Comparison of ENCODE assay signal across 1 cellular context in genomic region chr18:76528477-76529432, GRCh38.
TF ChIP-seq lines count a peak whose summit lies in the region.

No MANE protein-coding gene starts in this region.

TF ChIP-seq in HepG2, 621 proteins besides CTCF, POLR2A, EP300 and RAD21 (continued from another document and continues in another):
- TF ChIP-seq, protein P1, sequence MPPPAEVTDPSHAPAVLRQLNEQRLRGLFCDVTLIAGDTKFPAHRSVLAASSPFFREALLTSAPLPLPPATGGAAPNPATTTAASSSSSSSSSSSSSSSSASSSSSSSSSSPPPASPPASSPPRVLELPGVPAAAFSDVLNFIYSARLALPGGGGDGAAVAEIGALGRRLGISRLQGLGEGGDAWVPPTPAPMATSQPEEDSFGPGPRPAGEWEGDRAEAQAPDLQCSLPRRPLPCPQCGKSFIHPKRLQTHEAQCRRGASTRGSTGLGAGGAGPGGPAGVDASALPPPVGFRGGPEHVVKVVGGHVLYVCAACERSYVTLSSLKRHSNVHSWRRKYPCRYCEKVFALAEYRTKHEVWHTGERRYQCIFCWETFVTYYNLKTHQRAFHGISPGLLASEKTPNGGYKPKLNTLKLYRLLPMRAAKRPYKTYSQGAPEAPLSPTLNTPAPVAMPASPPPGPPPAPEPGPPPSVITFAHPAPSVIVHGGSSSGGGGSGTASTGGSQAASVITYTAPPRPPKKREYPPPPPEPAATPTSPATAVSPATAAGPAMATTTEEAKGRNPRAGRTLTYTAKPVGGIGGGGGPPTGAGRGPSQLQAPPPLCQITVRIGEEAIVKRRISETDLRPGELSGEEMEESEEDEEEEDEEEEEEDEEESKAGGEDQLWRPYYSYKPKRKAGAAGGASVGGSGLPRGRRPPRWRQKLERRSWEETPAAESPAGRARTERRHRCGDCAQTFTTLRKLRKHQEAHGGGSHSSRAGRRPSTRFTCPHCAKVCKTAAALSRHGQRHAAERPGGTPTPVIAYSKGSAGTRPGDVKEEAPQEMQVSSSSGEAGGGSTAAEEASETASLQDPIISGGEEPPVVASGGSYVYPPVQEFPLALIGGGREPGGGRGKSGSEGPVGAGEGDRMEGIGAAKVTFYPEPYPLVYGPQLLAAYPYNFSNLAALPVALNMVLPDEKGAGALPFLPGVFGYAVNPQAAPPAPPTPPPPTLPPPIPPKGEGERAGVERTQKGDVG (CRISPR knock-in tag; IDR thresholded peaks at IDR 0.05; ENCODE audit: borderline replicate concordance): no peak; the same call in 1 of the 2 replicates
- no peak for TF ChIP-seq ZFY (CRISPR knock-in tag; IDR thresholded peaks at IDR 0.05)
- no peak for TF ChIP-seq NCOR1 (IDR thresholded peaks at IDR 0.05; ENCODE audit: borderline replicate concordance, low read length)
- no peak for TF ChIP-seq KAT8 (CRISPR knock-in tag; IDR thresholded peaks at IDR 0.05)
- TF ChIP-seq RARG (CRISPR knock-in tag; IDR thresholded peaks at IDR 0.05; ENCODE audit: low read depth): no peak
- TF ChIP-seq, protein P2, sequence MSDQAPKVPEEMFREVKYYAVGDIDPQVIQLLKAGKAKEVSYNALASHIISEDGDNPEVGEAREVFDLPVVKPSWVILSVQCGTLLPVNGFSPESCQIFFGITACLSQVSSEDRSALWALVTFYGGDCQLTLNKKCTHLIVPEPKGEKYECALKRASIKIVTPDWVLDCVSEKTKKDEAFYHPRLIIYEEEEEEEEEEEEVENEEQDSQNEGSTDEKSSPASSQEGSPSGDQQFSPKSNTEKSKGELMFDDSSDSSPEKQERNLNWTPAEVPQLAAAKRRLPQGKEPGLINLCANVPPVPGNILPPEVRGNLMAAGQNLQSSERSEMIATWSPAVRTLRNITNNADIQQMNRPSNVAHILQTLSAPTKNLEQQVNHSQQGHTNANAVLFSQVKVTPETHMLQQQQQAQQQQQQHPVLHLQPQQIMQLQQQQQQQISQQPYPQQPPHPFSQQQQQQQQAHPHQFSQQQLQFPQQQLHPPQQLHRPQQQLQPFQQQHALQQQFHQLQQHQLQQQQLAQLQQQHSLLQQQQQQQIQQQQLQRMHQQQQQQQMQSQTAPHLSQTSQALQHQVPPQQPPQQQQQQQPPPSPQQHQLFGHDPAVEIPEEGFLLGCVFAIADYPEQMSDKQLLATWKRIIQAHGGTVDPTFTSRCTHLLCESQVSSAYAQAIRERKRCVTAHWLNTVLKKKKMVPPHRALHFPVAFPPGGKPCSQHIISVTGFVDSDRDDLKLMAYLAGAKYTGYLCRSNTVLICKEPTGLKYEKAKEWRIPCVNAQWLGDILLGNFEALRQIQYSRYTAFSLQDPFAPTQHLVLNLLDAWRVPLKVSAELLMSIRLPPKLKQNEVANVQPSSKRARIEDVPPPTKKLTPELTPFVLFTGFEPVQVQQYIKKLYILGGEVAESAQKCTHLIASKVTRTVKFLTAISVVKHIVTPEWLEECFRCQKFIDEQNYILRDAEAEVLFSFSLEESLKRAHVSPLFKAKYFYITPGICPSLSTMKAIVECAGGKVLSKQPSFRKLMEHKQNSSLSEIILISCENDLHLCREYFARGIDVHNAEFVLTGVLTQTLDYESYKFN (CRISPR knock-in tag; conservative IDR thresholded peaks at IDR 0.05): peak; percentile 33; the same call in 1 of the 2 replicates
- TF ChIP-seq HNRNPL (IDR thresholded peaks at IDR 0.05; ENCODE audit: low read depth, low read length): no peak
- TF ChIP-seq NFIC (IDR thresholded peaks at IDR 0.05; ENCODE audit: low read length): no peak
- no peak for TF ChIP-seq SOX6 (IDR thresholded peaks at IDR 0.05)
- peak; percentile 70 for TF ChIP-seq SOX6 (CRISPR knock-in tag; IDR thresholded peaks at IDR 0.05)
- TF ChIP-seq FIP1L1 (IDR thresholded peaks at IDR 0.05; ENCODE audit: borderline replicate concordance, insufficient read depth, low read depth, low read length): no peak
- TF ChIP-seq, protein P3, sequence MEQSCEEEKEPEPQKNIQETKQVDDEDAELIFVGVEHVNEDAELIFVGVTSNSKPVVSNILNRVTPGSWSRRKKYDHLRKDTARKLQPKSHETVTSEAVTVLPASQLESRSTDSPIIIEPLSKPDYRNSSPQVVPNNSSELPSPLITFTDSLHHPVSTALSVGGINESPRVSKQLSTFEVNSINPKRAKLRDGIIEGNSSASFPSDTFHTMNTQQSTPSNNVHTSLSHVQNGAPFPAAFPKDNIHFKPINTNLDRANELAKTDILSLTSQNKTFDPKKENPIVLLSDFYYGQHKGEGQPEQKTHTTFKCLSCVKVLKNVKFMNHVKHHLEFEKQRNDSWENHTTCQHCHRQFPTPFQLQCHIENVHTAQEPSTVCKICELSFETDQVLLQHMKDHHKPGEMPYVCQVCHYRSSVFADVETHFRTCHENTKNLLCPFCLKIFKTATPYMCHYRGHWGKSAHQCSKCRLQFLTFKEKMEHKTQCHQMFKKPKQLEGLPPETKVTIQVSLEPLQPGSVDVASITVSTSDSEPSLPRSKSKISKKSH (CRISPR knock-in tag; IDR thresholded peaks at IDR 0.05; ENCODE audit: borderline replicate concordance): no peak
- TF ChIP-seq, protein P4, sequence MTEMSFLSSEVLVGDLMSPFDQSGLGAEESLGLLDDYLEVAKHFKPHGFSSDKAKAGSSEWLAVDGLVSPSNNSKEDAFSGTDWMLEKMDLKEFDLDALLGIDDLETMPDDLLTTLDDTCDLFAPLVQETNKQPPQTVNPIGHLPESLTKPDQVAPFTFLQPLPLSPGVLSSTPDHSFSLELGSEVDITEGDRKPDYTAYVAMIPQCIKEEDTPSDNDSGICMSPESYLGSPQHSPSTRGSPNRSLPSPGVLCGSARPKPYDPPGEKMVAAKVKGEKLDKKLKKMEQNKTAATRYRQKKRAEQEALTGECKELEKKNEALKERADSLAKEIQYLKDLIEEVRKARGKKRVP (CRISPR knock-in tag; IDR thresholded peaks at IDR 0.05): no peak
- TF ChIP-seq, protein P5, sequence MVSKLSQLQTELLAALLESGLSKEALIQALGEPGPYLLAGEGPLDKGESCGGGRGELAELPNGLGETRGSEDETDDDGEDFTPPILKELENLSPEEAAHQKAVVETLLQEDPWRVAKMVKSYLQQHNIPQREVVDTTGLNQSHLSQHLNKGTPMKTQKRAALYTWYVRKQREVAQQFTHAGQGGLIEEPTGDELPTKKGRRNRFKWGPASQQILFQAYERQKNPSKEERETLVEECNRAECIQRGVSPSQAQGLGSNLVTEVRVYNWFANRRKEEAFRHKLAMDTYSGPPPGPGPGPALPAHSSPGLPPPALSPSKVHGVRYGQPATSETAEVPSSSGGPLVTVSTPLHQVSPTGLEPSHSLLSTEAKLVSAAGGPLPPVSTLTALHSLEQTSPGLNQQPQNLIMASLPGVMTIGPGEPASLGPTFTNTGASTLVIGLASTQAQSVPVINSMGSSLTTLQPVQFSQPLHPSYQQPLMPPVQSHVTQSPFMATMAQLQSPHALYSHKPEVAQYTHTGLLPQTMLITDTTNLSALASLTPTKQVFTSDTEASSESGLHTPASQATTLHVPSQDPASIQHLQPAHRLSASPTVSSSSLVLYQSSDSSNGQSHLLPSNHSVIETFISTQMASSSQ (IDR thresholded peaks at IDR 0.05; ENCODE audit: low read depth): no peak
- TF ChIP-seq, protein P5 (CRISPR knock-in tag; IDR thresholded peaks at IDR 0.05; ENCODE audit: borderline replicate concordance): no peak
- TF ChIP-seq ERF (CRISPR knock-in tag; IDR thresholded peaks at IDR 0.05): no peak
- TF ChIP-seq ATF7 (IDR thresholded peaks at IDR 0.05): no peak
- TF ChIP-seq ATF7 (CRISPR knock-in tag; IDR thresholded peaks at IDR 0.05): no peak
- no peak for TF ChIP-seq YEATS4 (CRISPR knock-in tag; IDR thresholded peaks at IDR 0.05; ENCODE audit: borderline replicate concordance)
- TF ChIP-seq, protein P6, sequence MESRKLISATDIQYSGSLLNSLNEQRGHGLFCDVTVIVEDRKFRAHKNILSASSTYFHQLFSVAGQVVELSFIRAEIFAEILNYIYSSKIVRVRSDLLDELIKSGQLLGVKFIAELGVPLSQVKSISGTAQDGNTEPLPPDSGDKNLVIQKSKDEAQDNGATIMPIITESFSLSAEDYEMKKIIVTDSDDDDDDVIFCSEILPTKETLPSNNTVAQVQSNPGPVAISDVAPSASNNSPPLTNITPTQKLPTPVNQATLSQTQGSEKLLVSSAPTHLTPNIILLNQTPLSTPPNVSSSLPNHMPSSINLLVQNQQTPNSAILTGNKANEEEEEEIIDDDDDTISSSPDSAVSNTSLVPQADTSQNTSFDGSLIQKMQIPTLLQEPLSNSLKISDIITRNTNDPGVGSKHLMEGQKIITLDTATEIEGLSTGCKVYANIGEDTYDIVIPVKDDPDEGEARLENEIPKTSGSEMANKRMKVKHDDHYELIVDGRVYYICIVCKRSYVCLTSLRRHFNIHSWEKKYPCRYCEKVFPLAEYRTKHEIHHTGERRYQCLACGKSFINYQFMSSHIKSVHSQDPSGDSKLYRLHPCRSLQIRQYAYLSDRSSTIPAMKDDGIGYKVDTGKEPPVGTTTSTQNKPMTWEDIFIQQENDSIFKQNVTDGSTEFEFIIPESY (CRISPR knock-in tag; IDR thresholded peaks at IDR 0.05): no peak
- TF ChIP-seq POLR2G (IDR thresholded peaks at IDR 0.05; ENCODE audit: low read depth, low read length): no peak
- no peak for TF ChIP-seq NR2F2 (IDR thresholded peaks at IDR 0.05; ENCODE audit: borderline replicate concordance, low read depth)
- TF ChIP-seq HES4 (CRISPR knock-in tag; IDR thresholded peaks at IDR 0.05; ENCODE audit: borderline replicate concordance): no peak
- TF ChIP-seq CBX5 (CRISPR knock-in tag; IDR thresholded peaks at IDR 0.05; ENCODE audit: borderline replicate concordance): no peak
- TF ChIP-seq, protein P7, sequence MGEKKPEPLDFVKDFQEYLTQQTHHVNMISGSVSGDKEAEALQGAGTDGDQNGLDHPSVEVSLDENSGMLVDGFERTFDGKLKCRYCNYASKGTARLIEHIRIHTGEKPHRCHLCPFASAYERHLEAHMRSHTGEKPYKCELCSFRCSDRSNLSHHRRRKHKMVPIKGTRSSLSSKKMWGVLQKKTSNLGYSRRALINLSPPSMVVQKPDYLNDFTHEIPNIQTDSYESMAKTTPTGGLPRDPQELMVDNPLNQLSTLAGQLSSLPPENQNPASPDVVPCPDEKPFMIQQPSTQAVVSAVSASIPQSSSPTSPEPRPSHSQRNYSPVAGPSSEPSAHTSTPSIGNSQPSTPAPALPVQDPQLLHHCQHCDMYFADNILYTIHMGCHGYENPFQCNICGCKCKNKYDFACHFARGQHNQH (CRISPR knock-in tag; IDR thresholded peaks at IDR 0.05): 0 out of 2 replicates have a peak, but pooled peaks have one; percentile 23
- TF ChIP-seq KLF16 (CRISPR knock-in tag; IDR thresholded peaks at IDR 0.05): no peak
- no peak for TF ChIP-seq DNMT3B (CRISPR knock-in tag; conservative IDR thresholded peaks at IDR 0.05)
- TF ChIP-seq POGZ (CRISPR knock-in tag; IDR thresholded peaks at IDR 0.05): 0 out of 2 replicates have a peak, but pooled peaks have one; percentile 22
- no peak for TF ChIP-seq ZNF207 (IDR thresholded peaks at IDR 0.05; ENCODE audit: borderline replicate concordance)
- TF ChIP-seq ATF1 (CRISPR knock-in tag; IDR thresholded peaks at IDR 0.05): 0 out of 2 replicates have a peak, but pooled peaks have one; percentile 14
- TF ChIP-seq NPAS2 (CRISPR knock-in tag; IDR thresholded peaks at IDR 0.05; ENCODE audit: borderline replicate concordance): no peak
- 0 out of 2 replicates have a peak, but pooled peaks have one; percentile 32 for TF ChIP-seq ZBTB7B (CRISPR knock-in tag; IDR thresholded peaks at IDR 0.05)
- TF ChIP-seq, protein P8, sequence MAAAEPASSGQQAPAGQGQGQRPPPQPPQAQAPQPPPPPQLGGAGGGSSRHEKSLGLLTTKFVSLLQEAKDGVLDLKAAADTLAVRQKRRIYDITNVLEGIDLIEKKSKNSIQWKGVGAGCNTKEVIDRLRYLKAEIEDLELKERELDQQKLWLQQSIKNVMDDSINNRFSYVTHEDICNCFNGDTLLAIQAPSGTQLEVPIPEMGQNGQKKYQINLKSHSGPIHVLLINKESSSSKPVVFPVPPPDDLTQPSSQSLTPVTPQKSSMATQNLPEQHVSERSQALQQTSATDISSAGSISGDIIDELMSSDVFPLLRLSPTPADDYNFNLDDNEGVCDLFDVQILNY (CRISPR knock-in tag; conservative IDR thresholded peaks at IDR 0.05): no peak
- no peak for TF ChIP-seq HNRNPK (IDR thresholded peaks at IDR 0.05; ENCODE audit: low read depth, low read length, poor library complexity, severe bottlenecking)
- TF ChIP-seq, protein P9, sequence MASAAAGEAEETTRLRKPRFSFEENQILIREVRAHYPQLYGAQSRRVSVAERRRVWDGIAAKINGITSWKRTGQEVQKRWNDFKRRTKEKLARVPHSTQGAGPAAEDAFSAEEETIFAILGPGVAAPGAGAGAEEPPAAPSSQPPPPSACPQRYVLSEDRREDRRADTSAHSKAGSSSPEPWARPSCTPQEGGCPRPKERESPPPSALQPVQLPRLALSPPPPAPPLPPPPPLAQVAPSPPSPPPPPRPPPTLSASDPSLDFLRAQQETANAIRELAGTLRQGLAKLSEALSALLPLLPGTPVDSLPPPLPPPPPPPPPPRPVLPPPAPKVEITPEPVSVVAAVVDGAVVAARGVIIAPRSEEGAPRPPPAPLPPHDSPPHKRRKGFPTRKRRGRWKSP (CRISPR knock-in tag; IDR thresholded peaks at IDR 0.05): no peak; the same call in 1 of the 2 replicates
- no peak for TF ChIP-seq SNAI1 (CRISPR knock-in tag; IDR thresholded peaks at IDR 0.05; ENCODE audit: borderline replicate concordance)
- no peak for TF ChIP-seq ZNF121 (CRISPR knock-in tag; IDR thresholded peaks at IDR 0.05)
- no peak for TF ChIP-seq CHD4 (IDR thresholded peaks at IDR 0.05; ENCODE audit: borderline replicate concordance, low read length)
- no peak for TF ChIP-seq SP1 (IDR thresholded peaks at IDR 0.05)
- no peak for TF ChIP-seq SP1 (CRISPR knock-in tag; IDR thresholded peaks at IDR 0.05)
- TF ChIP-seq ZNF234 (CRISPR knock-in tag; conservative IDR thresholded peaks at IDR 0.05): no peak
- no peak for TF ChIP-seq SOX13 (IDR thresholded peaks at IDR 0.05)
- TF ChIP-seq SOX13 (CRISPR knock-in tag; conservative IDR thresholded peaks at IDR 0.05 in 1 of 2, IDR thresholded peaks at IDR 0.05 in 1 of 2): no peak
- no peak for TF ChIP-seq CCDC6 (CRISPR knock-in tag; IDR thresholded peaks at IDR 0.05)
- TF ChIP-seq JUN (CRISPR knock-in tag; IDR thresholded peaks at IDR 0.05): no peak
- no peak for TF ChIP-seq ZNF274 (CRISPR knock-in tag; IDR thresholded peaks at IDR 0.05)
- TF ChIP-seq RFX5 (IDR thresholded peaks at IDR 0.05; ENCODE audit: low read depth, low read length): no peak
- no peak for TF ChIP-seq ZNF101 (CRISPR knock-in tag; IDR thresholded peaks at IDR 0.05; ENCODE audit: borderline replicate concordance, low read depth)
- TF ChIP-seq HHEX (CRISPR knock-in tag; IDR thresholded peaks at IDR 0.05): no peak
